Comparison of ENCODE assay signal across 1 cellular context in genomic region chr11:33690290-33691050, GRCh38.
TF ChIP-seq lines count a peak whose summit lies in the region.

No MANE protein-coding gene starts in this region.

TF ChIP-seq in SK-N-SH, 30 proteins besides CTCF, POLR2A, EP300 and RAD21 (continued from another document):
- TF ChIP-seq USF2 (IDR thresholded peaks at IDR 0.05; ENCODE audit: borderline replicate concordance, low read depth, low read length) (no peak), EZH2phosphoT487 (IDR thresholded peaks at IDR 0.05; ENCODE audit: borderline replicate concordance, low read depth) (no peak), GABPA (IDR thresholded peaks at IDR 0.05; ENCODE audit: low read depth) (no peak), YY1 (IDR thresholded peaks at IDR 0.05; ENCODE audit: low read depth) (peak; percentile 24; the same call in 1 of the 2 replicates), RFX5 (IDR thresholded peaks at IDR 0.05; ENCODE audit: low read length) (no peak), CHD2 (IDR thresholded peaks at IDR 0.05; ENCODE audit: low read length, partially characterized antibody) (no peak), JUND (IDR thresholded peaks at IDR 0.05) (peak; percentile 96), NRF1 (IDR thresholded peaks at IDR 0.05; ENCODE audit: low read depth, low read length) (peak; percentile 30; the same call in 1 of the 2 replicates), PBX3 (IDR thresholded peaks at IDR 0.05) (peak; percentile 95), USF1 (IDR thresholded peaks at IDR 0.05; ENCODE audit: borderline replicate concordance, low read depth) (peak; percentile 35; the same call in 1 of the 2 replicates), MEF2A (IDR thresholded peaks at IDR 0.05; ENCODE audit: borderline replicate concordance, low read depth) (no peak)
